Comparison of ENCODE assay signal across 14 cellular contexts in genomic region chr4:2472187-2472586, GRCh38. TPM values are rescaled to one million over a fixed set of nuclear protein-coding genes. Genes with fewer than 3 reads are reported as not detected.
DNase-seq lines count a peak whose midpoint lies in the region; ATAC-seq and TF ChIP-seq lines count a peak whose summit lies in the region.
"Had no signal": no experiment of that assay in that cellular context is flagged by ENCODE, and none has a peak within 500 bp of the region (broad histone marks: within the 10 kb centered on the region; RNA-seq: fewer than 3 reads in every experiment).

No MANE protein-coding gene starts in this region.

- no peak overlapping the region for H3K4me2 ChIP-seq in PC-3 (ENCODE audit: low read length)

- H3K36me3 Mint-ChIP-seq in activated naive CD4-positive, alpha-beta T cell treated with anti-CD3 and anti-CD28 coated beads for 36 hours (ENCODE audit: low read depth): peaks cover 64% of the 10 kb centered on the region
- peaks cover 38 to 66% of the 10 kb centered on the region in 2 donors for H3K36me3 Mint-ChIP-seq in activated naive CD4-positive, alpha-beta T cell treated with anti-CD3 and anti-CD28 coated beads, Interleukin-2, amount 50 U/mL, for 72 hours
- H3K36me3 Mint-ChIP-seq in activated naive CD8-positive, alpha-beta T cell treated with anti-CD3 and anti-CD28 coated beads for 36 hours: peaks cover 67% of the 10 kb centered on the region
- peaks cover 30% of the 10 kb centered on the region for H3K36me3 Mint-ChIP-seq in stimulated activated memory B cell treated with anti-CD40 and anti-IgM and Interleukin-4, amounts not matched to agents 10 μg/mL and 1 μg/mL and 100 μg/mL, for 72 hours

- ATAC-seq in activated naive CD4-positive, alpha-beta T cell treated with anti-CD3 and anti-CD28 coated beads, Interleukin-2, amount 50 U/mL, for 72 hours: no peak
- no peak for ATAC-seq in stimulated activated memory B cell treated with anti-CD40 and anti-IgM and Interleukin-4, amounts not matched to agents 10 μg/mL and 1 μg/mL and 100 μg/mL, for 72 hours
- ATAC-seq in HG02571 (IDR thresholded peaks at IDR 0.05; ENCODE audit: unreplicated experiment): no peak
- no peak for ATAC-seq in PC-3

- no peak overlapping the region for H3K9ac ChIP-seq in PC-3 (ENCODE audit: low read length)

- peaks cover 68% of the 10 kb centered on the region for H3K4me1 Mint-ChIP-seq in activated naive CD4-positive, alpha-beta T cell treated with anti-CD3 and anti-CD28 coated beads for 36 hours (ENCODE audit: low read depth)
- H3K4me1 Mint-ChIP-seq in activated naive CD8-positive, alpha-beta T cell treated with anti-CD3 and anti-CD28 coated beads for 36 hours: peaks cover 54% of the 10 kb centered on the region
- H3K4me1 Mint-ChIP-seq in stimulated activated memory B cell treated with anti-CD40 and anti-IgM and Interleukin-4, amounts not matched to agents 10 μg/mL and 1 μg/mL and 100 μg/mL, for 72 hours: peaks cover 63% of the 10 kb centered on the region

- CTCF ChIA-PET in activated naive CD4-positive, alpha-beta T cell treated with anti-CD3 and anti-CD28 coated beads for 36 hours (lab: Charles Lee): no interaction called here
- CTCF ChIA-PET in PC-3 (lab: Charles Lee): no interaction called here

- peaks cover 19% of the 10 kb centered on the region; the same call in 1 of the 2 replicates for H3K4me1 ChIP-seq in PC-3 (ENCODE audit: insufficient read depth, low read length)
- H3K4me1 ChIP-seq: prostate gland had no signal

- DNase-seq in activated naive CD4-positive, alpha-beta T cell treated with anti-CD3 and anti-CD28 coated beads for 36 hours: no peak
- DNase-seq in activated naive CD4-positive, alpha-beta T cell treated with anti-CD3 and anti-CD28 coated beads, Interleukin-2, amount 50 U/mL, for 72 hours (ENCODE audit: low spot score in 2 of 2): no peak
- no peak for DNase-seq in activated naive CD8-positive, alpha-beta T cell treated with anti-CD3 and anti-CD28 coated beads for 36 hours
- peak; percentile 20 for DNase-seq in fibroblast of the conjunctiva (ENCODE audit: low read depth)
- DNase-seq in cardiac septum (ENCODE audit: low spot score): no peak
- no peak for DNase-seq in PC-3
- DNase-seq: activated CD4-positive, CD25-positive, alpha-beta regulatory T cell treated with anti-CD3 and anti-CD28 coated beads, Interleukin-2, amount 50 U/mL, for 72 hours; MG63; midbrain; NCI-H2171 treated with DMSO at 0.1 percent for 48 hours; SW 1271 had no signal

- peaks cover 23% of the 10 kb centered on the region for H3K36me3 ChIP-seq in PC-3 (ENCODE audit: low read depth, low read length)
- H3K36me3 ChIP-seq: prostate gland had no signal

- no peaks in the 10 kb centered on the region for H3K9me3 ChIP-seq in PC-3 (ENCODE audit: low read length)
- H3K9me3 ChIP-seq: prostate gland had no signal

- H3K9me3 Mint-ChIP-seq in activated naive CD4-positive, alpha-beta T cell treated with anti-CD3 and anti-CD28 coated beads for 36 hours: no peaks in the 10 kb centered on the region
- H3K9me3 Mint-ChIP-seq in activated naive CD4-positive, alpha-beta T cell treated with anti-CD3 and anti-CD28 coated beads, Interleukin-2, amount 50 U/mL, for 72 hours: no peaks in the 10 kb centered on the region
- no peaks in the 10 kb centered on the region for H3K9me3 Mint-ChIP-seq in activated naive CD8-positive, alpha-beta T cell treated with anti-CD3 and anti-CD28 coated beads for 36 hours
- H3K9me3 Mint-ChIP-seq in stimulated activated memory B cell treated with anti-CD40 and anti-IgM and Interleukin-4, amounts not matched to agents 10 μg/mL and 1 μg/mL and 100 μg/mL, for 72 hours: peaks cover 2% of the 10 kb centered on the region

- no peak overlapping the region for H3K4me3 Mint-ChIP-seq in activated naive CD4-positive, alpha-beta T cell treated with anti-CD3 and anti-CD28 coated beads for 36 hours
- H3K4me3 Mint-ChIP-seq in activated naive CD8-positive, alpha-beta T cell treated with anti-CD3 and anti-CD28 coated beads for 36 hours: no peak overlapping the region
- H3K4me3 Mint-ChIP-seq in stimulated activated memory B cell treated with anti-CD40 and anti-IgM and Interleukin-4, amounts not matched to agents 10 μg/mL and 1 μg/mL and 100 μg/mL, for 72 hours: no peak overlapping the region

- POLR2A ChIA-PET in PC-3 (lab: Charles Lee; ENCODE audit: unreplicated experiment): no interaction called here

- H3K4me3 ChIP-seq in PC-3 (ENCODE audit: low read length): no peak overlapping the region
- H3K4me3 ChIP-seq: MG63, prostate gland had no signal

- no peak for TF ChIP-seq CTCF in PC-3 (conservative IDR thresholded peaks at IDR 0.05; ENCODE audit: low read depth, low read length)

- no peaks in the 10 kb centered on the region for H3F3A ChIP-seq in PC-3 (ENCODE audit: low read length, unreplicated experiment)

- H3K79me2 ChIP-seq in PC-3 (ENCODE audit: low read length): peaks cover 96% of the 10 kb centered on the region

- peaks cover 27% of the 10 kb centered on the region for H4K20me1 ChIP-seq in PC-3 (ENCODE audit: low read length)

- H2AFZ ChIP-seq in PC-3 (ENCODE audit: low read length): no peak overlapping the region

- H3K27ac Mint-ChIP-seq in activated naive CD4-positive, alpha-beta T cell treated with anti-CD3 and anti-CD28 coated beads for 36 hours: peak overlapping the region; percentile 98
- peak overlapping the region in 1 of 2 donors; percentile 92 for H3K27ac Mint-ChIP-seq in activated naive CD4-positive, alpha-beta T cell treated with anti-CD3 and anti-CD28 coated beads, Interleukin-2, amount 50 U/mL, for 72 hours
- peak overlapping the region; percentile 69 for H3K27ac Mint-ChIP-seq in activated naive CD8-positive, alpha-beta T cell treated with anti-CD3 and anti-CD28 coated beads for 36 hours
- H3K27ac Mint-ChIP-seq in stimulated activated memory B cell treated with anti-CD40 and anti-IgM and Interleukin-4, amounts not matched to agents 10 μg/mL and 1 μg/mL and 100 μg/mL, for 72 hours: peak overlapping the region; percentile 98

- no peaks in the 10 kb centered on the region for H3K27me3 ChIP-seq in PC-3 (ENCODE audit: low read length)
- H3K27me3 ChIP-seq: MG63 had no signal

- no peak overlapping the region for H3K27ac ChIP-seq in PC-3 (ENCODE audit: low read length)
- H3K27ac ChIP-seq: prostate gland had no signal

- no peaks in the 10 kb centered on the region for H3K27me3 Mint-ChIP-seq in activated naive CD4-positive, alpha-beta T cell treated with anti-CD3 and anti-CD28 coated beads for 36 hours (ENCODE audit: low read depth)
- peaks cover 2% of the 10 kb centered on the region for H3K27me3 Mint-ChIP-seq in activated naive CD8-positive, alpha-beta T cell treated with anti-CD3 and anti-CD28 coated beads for 36 hours
- no peaks in the 10 kb centered on the region for H3K27me3 Mint-ChIP-seq in stimulated activated memory B cell treated with anti-CD40 and anti-IgM and Interleukin-4, amounts not matched to agents 10 μg/mL and 1 μg/mL and 100 μg/mL, for 72 hours

- no peaks in the 10 kb centered on the region for H3K9me2 ChIP-seq in PC-3 (replicated peaks; ENCODE audit: low read length)

- no TSS peak for BruUV-seq in PC-3 (replicated peaks; lab: Mats Ljungman, UMichigan)

- intact Hi-C loops in activated naive CD4-positive, alpha-beta T cell treated with anti-CD3 and anti-CD28 coated beads for 36 hours (cut with micrococcal nuclease): no loop called here
- intact Hi-C loops in cardiac septum (cut with DNase I): no loop called here
- intact Hi-C loops in PC-3 (cut with micrococcal nuclease): no loop called here

RNA-seq across cellular contexts. Expression of gene RNF4, which starts 3.3 kb away (rescaled TPM):
- total RNA-seq in activated naive CD4-positive, alpha-beta T cell treated with anti-CD3 and anti-CD28 coated beads for 36 hours: 10 to 100 TPM; 69.2 to 73.1 TPM
- 10 to 100 TPM; 76.0 to 91.1 TPM for total RNA-seq in activated naive CD4-positive, alpha-beta T cell treated with anti-CD3 and anti-CD28 coated beads, Interleukin-2, amount 50 U/mL, for 72 hours
- total RNA-seq in activated naive CD8-positive, alpha-beta T cell treated with anti-CD3 and anti-CD28 coated beads for 36 hours: 10 to 100 TPM; 93.3 to 94.5 TPM
- total RNA-seq in cardiac septum: 29.7 TPM
- 27.4 and 30.4 TPM in 2 replicates for total RNA-seq in PC-3 (2014; rRNA removed)

RNA-seq across cellular contexts. Expression of gene CFAP99, which starts 53.4 kb away (rescaled TPM):
- not detected for total RNA-seq in activated naive CD4-positive, alpha-beta T cell treated with anti-CD3 and anti-CD28 coated beads for 36 hours
- total RNA-seq in activated naive CD4-positive, alpha-beta T cell treated with anti-CD3 and anti-CD28 coated beads, Interleukin-2, amount 50 U/mL, for 72 hours: not detected
- total RNA-seq in activated naive CD8-positive, alpha-beta T cell treated with anti-CD3 and anti-CD28 coated beads for 36 hours: not detected
- total RNA-seq in cardiac septum: not detected
- total RNA-seq in PC-3 (2014; rRNA removed): 1.3 TPM in 1 of 2 replicates, not detected in the other

RNA-seq across cellular contexts. Expression of gene ZFYVE28, which starts 53.7 kb away (rescaled TPM):
- 1 to 10 TPM; 5.3 to 6.2 TPM for total RNA-seq in activated naive CD4-positive, alpha-beta T cell treated with anti-CD3 and anti-CD28 coated beads for 36 hours
- 1 to 10 TPM; 2.7 to 9.9 TPM for total RNA-seq in activated naive CD4-positive, alpha-beta T cell treated with anti-CD3 and anti-CD28 coated beads, Interleukin-2, amount 50 U/mL, for 72 hours
- 1 to 10 TPM; 3.8 to 4.6 TPM for total RNA-seq in activated naive CD8-positive, alpha-beta T cell treated with anti-CD3 and anti-CD28 coated beads for 36 hours
- total RNA-seq in cardiac septum (4.4 TPM), PC-3 (2014; rRNA removed) (6.3 and 8.0 TPM in 2 replicates)
